6 cellular contexts compared by ENCODE assay signal in genomic region chr4:985123-985830, GRCh38.
A peak's percentile ranks its signal among the peaks of the same experiment; 100 is the strongest.
DNase-seq lines count a peak whose midpoint lies in the region.

No MANE protein-coding gene starts in this region.

- no peaks in the 10 kb centered on the region for H3K9me3 ChIP-seq in mucosa of rectum (ENCODE audit: control insufficient read depth in 2 of 2, low read length in 2 of 2)

- peak overlapping the region; percentile 41 to 49 for H3K9ac ChIP-seq in mucosa of rectum (ENCODE audit: low read depth in 1 of 2, low read length in 2 of 2)

- no peaks in the 10 kb centered on the region for H3K9me3 Mint-ChIP-seq in activated naive CD8-positive, alpha-beta T cell (ENCODE audit: low read depth)

- DNase-seq in NOMO-1 (lab: John Stamatoyannopoulos, UW; ENCODE audit: unreplicated experiment in 2 of 2), result peak; percentile 35 to 61
- no peak for DNase-seq in NCI-H1105 (lab: John Stamatoyannopoulos, UW)
- DNase-seq in foreskin melanocyte, result no peak
- no peak for DNase-seq in NK-92 (lab: John Stamatoyannopoulos, UW; ENCODE audit: unreplicated experiment)

- H3K36me3 ChIP-seq in mucosa of rectum (ENCODE audit: control insufficient read depth in 2 of 2, insufficient read depth in 2 of 2, low read length in 2 of 2), result no peaks in the 10 kb centered on the region

- no peaks in the 10 kb centered on the region for H3K36me3 Mint-ChIP-seq in activated naive CD8-positive, alpha-beta T cell

- peak overlapping the region; percentile 25 to 39 for H3K4me3 ChIP-seq in mucosa of rectum (ENCODE audit: low read length in 2 of 2)

- peaks cover 25% of the 10 kb centered on the region for H3K4me1 Mint-ChIP-seq in activated naive CD8-positive, alpha-beta T cell (ENCODE audit: low read depth)

- H3K27me3 Mint-ChIP-seq in activated naive CD8-positive, alpha-beta T cell, result no peaks in the 10 kb centered on the region

- no peak overlapping the region for H3K27ac ChIP-seq in mucosa of rectum (ENCODE audit: low read depth in 2 of 2, low read length in 2 of 2)

- H3K4me1 ChIP-seq in mucosa of rectum (ENCODE audit: control insufficient read depth in 2 of 2, insufficient read depth in 2 of 2, low read length in 2 of 2), result peaks cover 26 to 27% of the 10 kb centered on the region in 2 donors

- H3K27me3 ChIP-seq in mucosa of rectum (ENCODE audit: control insufficient read depth in 2 of 2, insufficient read depth in 2 of 2, low read length in 2 of 2), result no peaks in the 10 kb centered on the region

- H3K27ac Mint-ChIP-seq in activated naive CD8-positive, alpha-beta T cell, result peak overlapping the region; percentile 64

- H3K4me3 Mint-ChIP-seq in activated naive CD8-positive, alpha-beta T cell, result peak overlapping the region; percentile 89

Comparison
In these comparisons a context has a peak if more than half of its experiments do, and no peak if none do; other contexts are left out.
1. DNase-seq: peak in NOMO-1 (2 of 2); none in NCI-H1105 (single experiment), foreskin melanocyte (single experiment) and NK-92 (single experiment).